ENCODE assay signal across 1 cellular context in genomic region chr17:7191571-7192270, GRCh38.
TF ChIP-seq lines count a peak whose summit lies in the region.

No MANE protein-coding gene starts in this region.

TF ChIP-seq in K562, 482 proteins besides CTCF, POLR2A, EP300 and RAD21 (continues in another document):
- TF ChIP-seq NBN (IDR thresholded peaks at IDR 0.05; ENCODE audit: low read depth) (no peak), SMAD1 (IDR thresholded peaks at IDR 0.05; ENCODE audit: low read depth, low read length, partially characterized antibody) (no peak), CBX5 (IDR thresholded peaks at IDR 0.05; ENCODE audit: borderline replicate concordance, low read depth) (no peak), ZKSCAN3 (CRISPR knock-in tag; IDR thresholded peaks at IDR 0.05) (no peak), NFIC (IDR thresholded peaks at IDR 0.05) (no peak), CCAR2 (IDR thresholded peaks at IDR 0.05; ENCODE audit: low read depth, low read length) (no peak), NR2C2 (CRISPR knock-in tag; IDR thresholded peaks at IDR 0.05) (no peak), NR2C2 (tag; IDR thresholded peaks at IDR 0.05) (peak; percentile 61; the same call in 1 of the 2 replicates), SRSF9 (IDR thresholded peaks at IDR 0.05; ENCODE audit: borderline replicate concordance, low read depth, low read length) (no peak), ZNF41 (CRISPR knock-in tag; conservative IDR thresholded peaks at IDR 0.05) (no peak), ZNF354B (CRISPR knock-in tag; IDR thresholded peaks at IDR 0.05) (no peak), ZBTB11 (CRISPR knock-in tag; IDR thresholded peaks at IDR 0.05) (0 out of 6 replicates have a peak, but pooled peaks of 1 of the 3 experiments have one; percentile 28), KLF16 (IDR thresholded peaks at IDR 0.05) (no peak), ZNF589 (CRISPR knock-in tag; IDR thresholded peaks at IDR 0.05; ENCODE audit: low read depth) (no peak), ETS1 (conservative IDR thresholded peaks at IDR 0.05; ENCODE audit: control insufficient read depth, low read depth, low read length) (peak; percentile 98), ZNF436 (CRISPR knock-in tag; IDR thresholded peaks at IDR 0.05) (no peak), ZNF395 (CRISPR knock-in tag; IDR thresholded peaks at IDR 0.05) (no peak), PML (IDR thresholded peaks at IDR 0.05; ENCODE audit: low read length) (no peak), PRDM10 (IDR thresholded peaks at IDR 0.05; ENCODE audit: partially characterized antibody) (no peak), ZFP1 (CRISPR knock-in tag; IDR thresholded peaks at IDR 0.05) (no peak), MAX (CRISPR knock-in tag; IDR thresholded peaks at IDR 0.05) (no peak), YBX1 (IDR thresholded peaks at IDR 0.05) (no peak), CBX3 (IDR thresholded peaks at IDR 0.05; ENCODE audit: borderline replicate concordance in 1 of 2, low read length in 2 of 2) (no peak), HDAC8 (tag; IDR thresholded peaks at IDR 0.05) (no peak), THRA (IDR thresholded peaks at IDR 0.05) (no peak), KDM1A (IDR thresholded peaks at IDR 0.05) (no peak), FOSL1 (tag; conservative IDR thresholded peaks at IDR 0.05) (peak; percentile 79), CBFA2T3 (IDR thresholded peaks at IDR 0.05) (no peak), JUND (IDR thresholded peaks at IDR 0.05; ENCODE audit: borderline replicate concordance, low read depth, low read length) (peak; percentile 85), JUND (tag; IDR thresholded peaks at IDR 0.05; ENCODE audit: borderline replicate concordance, low read depth, low read length) (no peak; the same call in 2 of the 3 replicates), ZFP30 (CRISPR knock-in tag; IDR thresholded peaks at IDR 0.05; ENCODE audit: borderline replicate concordance) (no peak), BRD4 (IDR thresholded peaks at IDR 0.05) (no peak), HMG20B (CRISPR knock-in tag; IDR thresholded peaks at IDR 0.05) (no peak), ESRRB (CRISPR knock-in tag; IDR thresholded peaks at IDR 0.05; ENCODE audit: borderline replicate concordance) (no peak), TFAM (CRISPR knock-in tag; conservative IDR thresholded peaks at IDR 0.05) (no peak), SLC30A9 (CRISPR knock-in tag; IDR thresholded peaks at IDR 0.05) (no peak), BHLHE40 (IDR thresholded peaks at IDR 0.05; ENCODE audit: low read length) (no peak), RB1 (IDR thresholded peaks at IDR 0.05; ENCODE audit: low read depth) (peak; percentile 19; the same call in 1 of the 2 replicates), PATZ1 (CRISPR knock-in tag; IDR thresholded peaks at IDR 0.05; ENCODE audit: borderline replicate concordance) (no peak), SIX5 (IDR thresholded peaks at IDR 0.05; ENCODE audit: borderline replicate concordance in 1 of 2, insufficient read depth in 1 of 2, low read depth in 1 of 2, low read length in 2 of 2) (peak; percentile 97), ZNF347 (CRISPR knock-in tag; IDR thresholded peaks at IDR 0.05; ENCODE audit: low read depth) (no peak), ZNF12 (CRISPR knock-in tag; IDR thresholded peaks at IDR 0.05) (no peak)
- TF ChIP-seq, protein P1, sequence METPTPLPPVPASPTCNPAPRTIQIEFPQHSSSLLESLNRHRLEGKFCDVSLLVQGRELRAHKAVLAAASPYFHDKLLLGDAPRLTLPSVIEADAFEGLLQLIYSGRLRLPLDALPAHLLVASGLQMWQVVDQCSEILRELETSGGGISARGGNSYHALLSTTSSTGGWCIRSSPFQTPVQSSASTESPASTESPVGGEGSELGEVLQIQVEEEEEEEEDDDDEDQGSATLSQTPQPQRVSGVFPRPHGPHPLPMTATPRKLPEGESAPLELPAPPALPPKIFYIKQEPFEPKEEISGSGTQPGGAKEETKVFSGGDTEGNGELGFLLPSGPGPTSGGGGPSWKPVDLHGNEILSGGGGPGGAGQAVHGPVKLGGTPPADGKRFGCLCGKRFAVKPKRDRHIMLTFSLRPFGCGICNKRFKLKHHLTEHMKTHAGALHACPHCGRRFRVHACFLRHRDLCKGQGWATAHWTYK (CRISPR knock-in tag; IDR thresholded peaks at IDR 0.05), result no peak
- TF ChIP-seq, protein P2, sequence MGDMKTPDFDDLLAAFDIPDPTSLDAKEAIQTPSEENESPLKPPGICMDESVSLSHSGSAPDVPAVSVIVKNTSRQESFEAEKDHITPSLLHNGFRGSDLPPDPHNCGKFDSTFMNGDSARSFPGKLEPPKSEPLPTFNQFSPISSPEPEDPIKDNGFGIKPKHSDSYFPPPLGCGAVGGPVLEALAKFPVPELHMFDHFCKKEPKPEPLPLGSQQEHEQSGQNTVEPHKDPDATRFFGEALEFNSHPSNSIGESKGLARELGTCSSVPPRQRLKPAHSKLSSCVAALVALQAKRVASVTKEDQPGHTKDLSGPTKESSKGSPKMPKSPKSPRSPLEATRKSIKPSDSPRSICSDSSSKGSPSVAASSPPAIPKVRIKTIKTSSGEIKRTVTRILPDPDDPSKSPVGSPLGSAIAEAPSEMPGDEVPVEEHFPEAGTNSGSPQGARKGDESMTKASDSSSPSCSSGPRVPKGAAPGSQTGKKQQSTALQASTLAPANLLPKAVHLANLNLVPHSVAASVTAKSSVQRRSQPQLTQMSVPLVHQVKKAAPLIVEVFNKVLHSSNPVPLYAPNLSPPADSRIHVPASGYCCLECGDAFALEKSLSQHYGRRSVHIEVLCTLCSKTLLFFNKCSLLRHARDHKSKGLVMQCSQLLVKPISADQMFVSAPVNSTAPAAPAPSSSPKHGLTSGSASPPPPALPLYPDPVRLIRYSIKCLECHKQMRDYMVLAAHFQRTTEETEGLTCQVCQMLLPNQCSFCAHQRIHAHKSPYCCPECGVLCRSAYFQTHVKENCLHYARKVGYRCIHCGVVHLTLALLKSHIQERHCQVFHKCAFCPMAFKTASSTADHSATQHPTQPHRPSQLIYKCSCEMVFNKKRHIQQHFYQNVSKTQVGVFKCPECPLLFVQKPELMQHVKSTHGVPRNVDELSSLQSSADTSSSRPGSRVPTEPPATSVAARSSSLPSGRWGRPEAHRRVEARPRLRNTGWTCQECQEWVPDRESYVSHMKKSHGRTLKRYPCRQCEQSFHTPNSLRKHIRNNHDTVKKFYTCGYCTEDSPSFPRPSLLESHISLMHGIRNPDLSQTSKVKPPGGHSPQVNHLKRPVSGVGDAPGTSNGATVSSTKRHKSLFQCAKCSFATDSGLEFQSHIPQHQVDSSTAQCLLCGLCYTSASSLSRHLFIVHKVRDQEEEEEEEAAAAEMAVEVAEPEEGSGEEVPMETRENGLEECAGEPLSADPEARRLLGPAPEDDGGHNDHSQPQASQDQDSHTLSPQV (IDR thresholded peaks at IDR 0.05), result no peak
- TF ChIP-seq, protein P3, sequence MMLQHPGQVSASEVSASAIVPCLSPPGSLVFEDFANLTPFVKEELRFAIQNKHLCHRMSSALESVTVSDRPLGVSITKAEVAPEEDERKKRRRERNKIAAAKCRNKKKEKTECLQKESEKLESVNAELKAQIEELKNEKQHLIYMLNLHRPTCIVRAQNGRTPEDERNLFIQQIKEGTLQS (IDR thresholded peaks at IDR 0.05), result peak; percentile 16; the same call in 1 of the 2 replicates
- TF ChIP-seq, protein P3 (CRISPR knock-in tag; conservative IDR thresholded peaks at IDR 0.05), result no peak
